In the genomic region with DNA sequence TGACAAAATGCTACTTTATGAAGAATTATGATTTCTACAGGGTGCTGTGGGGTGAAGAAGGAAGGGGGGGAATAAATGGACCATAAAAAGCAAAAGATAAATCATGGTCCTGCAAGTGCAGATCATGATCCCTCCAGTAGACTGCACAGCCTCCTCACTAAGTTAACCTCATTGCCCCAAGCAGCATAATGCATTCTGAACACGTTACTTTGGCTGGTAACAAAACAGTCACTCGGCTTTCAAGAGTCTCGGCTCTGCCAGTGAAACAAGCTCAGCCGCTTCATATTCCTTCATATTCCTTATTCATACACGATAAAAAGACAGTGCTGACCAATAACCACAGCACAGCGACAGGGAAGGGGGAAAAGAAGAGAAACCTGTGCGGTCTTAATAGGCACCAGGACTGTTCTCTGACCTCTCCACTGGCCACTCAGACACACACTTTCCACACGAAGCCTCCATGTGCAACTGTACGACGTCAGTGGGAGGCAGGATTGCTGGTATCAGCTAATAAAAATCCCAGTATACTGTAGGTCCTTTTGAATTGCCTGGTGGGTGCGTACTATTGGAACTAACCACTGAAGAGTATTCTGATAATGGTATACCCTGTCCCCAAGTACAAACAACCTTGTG, we compare ENCODE assay signal across 12 cellular contexts.
A peak's percentile ranks its signal among the peaks of the same experiment; 100 is the strongest.
DNase-seq lines count a peak whose midpoint lies in the region; ATAC-seq and TF ChIP-seq lines count a peak whose summit lies in the region.
"Had no signal": no experiment of that assay in that cellular context is flagged by ENCODE, and none has a peak within 500 bp of the region (broad histone marks: within the 10 kb centered on the region; RNA-seq: fewer than 3 reads in every experiment).

No MANE protein-coding gene starts in this region.

- H3K36me3 ChIP-seq in SJSA1, result no peaks in the 10 kb centered on the region
- H3K36me3 ChIP-seq: sigmoid colon had no signal

- peaks cover 32% of the 10 kb centered on the region for H3K4me1 ChIP-seq in SJSA1 (replicated peaks)

- no peaks in the 10 kb centered on the region for H3K27me3 ChIP-seq in SJSA1 (replicated peaks)
- H3K27me3 ChIP-seq: sigmoid colon had no signal

- H3K27ac ChIP-seq in SJSA1, result peak overlapping the region; percentile 57; the same call in 1 of the 2 replicates

- H3K27ac Mint-ChIP-seq in activated naive CD4-positive, alpha-beta T cell treated with anti-CD3 and anti-CD28 coated beads, Interleukin-2, amount 50 U/mL, for 24 hours, result peak overlapping the region; percentile 90
- H3K27ac Mint-ChIP-seq in stimulated activated memory B cell treated with anti-CD40 and anti-IgM and Interleukin-4, amounts not matched to agents 10 μg/mL and 1 μg/mL and 100 μg/mL, for 72 hours, result peak overlapping the region; percentile 86

- DNase-seq in activated naive CD4-positive, alpha-beta T cell treated with Interleukin-2 at 50 U/mL for 16 hours, result no peak
- DNase-seq in SJSA1 (ENCODE audit: low read depth in 1 of 2, low spot score in 2 of 2) (no peak), globus pallidus (ENCODE audit: low spot score) (peak; percentile 78), GM13976 (ENCODE audit: low spot score) (no peak)
- DNase-seq: NCI-H1048, NCI-H82, sigmoid colon had no signal

- peaks cover 83% of the 10 kb centered on the region for H3K4me1 Mint-ChIP-seq in activated naive CD4-positive, alpha-beta T cell treated with anti-CD3 and anti-CD28 coated beads, Interleukin-2, amount 50 U/mL, for 24 hours
- H3K4me1 Mint-ChIP-seq in stimulated activated memory B cell treated with anti-CD40 and anti-IgM and Interleukin-4, amounts not matched to agents 10 μg/mL and 1 μg/mL and 100 μg/mL, for 72 hours, result peaks cover 45% of the 10 kb centered on the region

- no peak for TF ChIP-seq CTCF in GM13976 (IDR thresholded peaks at IDR 0.05; ENCODE audit: borderline replicate concordance, control extremely low read depth, extremely low read depth, insufficient read depth, missing control alignments)

- no peaks in the 10 kb centered on the region for H3K27me3 Mint-ChIP-seq in activated naive CD4-positive, alpha-beta T cell treated with anti-CD3 and anti-CD28 coated beads, Interleukin-2, amount 50 U/mL, for 24 hours
- H3K27me3 Mint-ChIP-seq in stimulated activated memory B cell treated with anti-CD40 and anti-IgM and Interleukin-4, amounts not matched to agents 10 μg/mL and 1 μg/mL and 100 μg/mL, for 72 hours, result no peaks in the 10 kb centered on the region

- in situ Hi-C loops in GM13976 (cut with MboI; ENCODE audit: low sequenced_read_pairs, unreplicated experiment), result no loop called here

- H3K36me3 Mint-ChIP-seq in activated naive CD4-positive, alpha-beta T cell treated with anti-CD3 and anti-CD28 coated beads, Interleukin-2, amount 50 U/mL, for 24 hours, result peaks cover 12% of the 10 kb centered on the region
- no peaks in the 10 kb centered on the region for H3K36me3 Mint-ChIP-seq in stimulated activated memory B cell treated with anti-CD40 and anti-IgM and Interleukin-4, amounts not matched to agents 10 μg/mL and 1 μg/mL and 100 μg/mL, for 72 hours

- peak overlapping the region; percentile 84 for H3K4me3 Mint-ChIP-seq in activated naive CD4-positive, alpha-beta T cell treated with anti-CD3 and anti-CD28 coated beads, Interleukin-2, amount 50 U/mL, for 24 hours
- peak overlapping the region; percentile 36 for H3K4me3 Mint-ChIP-seq in stimulated activated memory B cell treated with anti-CD40 and anti-IgM and Interleukin-4, amounts not matched to agents 10 μg/mL and 1 μg/mL and 100 μg/mL, for 72 hours

- no peak for ATAC-seq in stimulated activated memory B cell treated with anti-CD40 and anti-IgM and Interleukin-4, amounts not matched to agents 10 μg/mL and 1 μg/mL and 100 μg/mL, for 72 hours
- ATAC-seq in HG03520 (IDR thresholded peaks at IDR 0.05; ENCODE audit: unreplicated experiment) (no peak), GM19351 (IDR thresholded peaks at IDR 0.05; ENCODE audit: unreplicated experiment) (no peak)

- no peaks in the 10 kb centered on the region for H3K9me3 ChIP-seq in SJSA1 (replicated peaks)
- H3K9me3 ChIP-seq: sigmoid colon had no signal

- H3K4me3 ChIP-seq in SJSA1, result no peak overlapping the region
- H3K4me3 ChIP-seq: lung, sigmoid colon had no signal

- H3K9me3 Mint-ChIP-seq in activated naive CD4-positive, alpha-beta T cell treated with anti-CD3 and anti-CD28 coated beads, Interleukin-2, amount 50 U/mL, for 24 hours, result no peaks in the 10 kb centered on the region
- no peaks in the 10 kb centered on the region for H3K9me3 Mint-ChIP-seq in stimulated activated memory B cell treated with anti-CD40 and anti-IgM and Interleukin-4, amounts not matched to agents 10 μg/mL and 1 μg/mL and 100 μg/mL, for 72 hours
